Comparison of ENCODE assay signal across 16 cellular contexts in the genomic region with DNA sequence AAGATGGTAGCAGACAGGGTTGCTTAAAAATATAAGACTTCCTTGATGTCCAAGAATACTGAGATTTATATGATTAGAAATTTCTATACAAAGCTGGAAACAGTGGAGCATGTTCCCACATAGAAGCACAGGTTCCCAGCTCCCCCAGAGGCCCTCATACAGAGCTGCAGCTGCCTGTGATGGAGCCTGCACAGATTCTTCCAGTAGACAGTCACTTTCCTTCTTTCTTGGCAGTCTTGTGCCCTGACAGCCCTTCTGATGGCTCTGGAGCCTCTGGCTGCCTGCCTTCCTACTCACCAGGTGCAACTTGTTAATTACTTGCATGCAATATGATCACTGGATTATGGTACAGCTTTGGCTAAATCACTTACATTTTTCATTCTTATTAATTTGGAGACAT. TPM values are rescaled to one million over a fixed set of nuclear protein-coding genes. Genes with fewer than 3 reads are reported as not detected.
A peak's percentile ranks its signal among the peaks of the same experiment; 100 is the strongest.
DNase-seq lines count a peak whose midpoint lies in the region; ATAC-seq and TF ChIP-seq lines count a peak whose summit lies in the region.
"Had no signal": no experiment of that assay in that cellular context is flagged by ENCODE, and none has a peak within 500 bp of the region (broad histone marks: within the 10 kb centered on the region; RNA-seq: fewer than 3 reads in every experiment).

No MANE protein-coding gene starts in this region.

- no peaks in the 10 kb centered on the region for H3K27me3 Mint-ChIP-seq in brain
- H3K27me3 Mint-ChIP-seq: B cell; CD4-positive, alpha-beta memory T cell; IgD-negative memory B cell had no signal

- peaks cover 43% of the 10 kb centered on the region for H3K4me1 Mint-ChIP-seq in brain

- peaks cover 0 to 5% (median 0%) of the 10 kb centered on the region in 5 experiments for H3K9me3 Mint-ChIP-seq in brain
- H3K9me3 Mint-ChIP-seq: CD4-positive, alpha-beta memory T cell; IgD-negative memory B cell; T-helper 1 cell treated with Interleukin-12 subunit alpha and Interleukin-12 subunit beta and Interleukin-4 antibody, amounts not matched to agents 30 μg/mL and 1 μg/mL, for 36 hours had no signal

- TF ChIP-seq CTCF in brain (conservative IDR thresholded peaks at IDR 0.05) = no peak

- H3K36me3 Mint-ChIP-seq in brain = peaks cover 36% of the 10 kb centered on the region

- H3K27ac Mint-ChIP-seq in brain = peak overlapping the region in 3 of 5 experiments; percentile 74 to 84 (median 81)
- H3K27ac Mint-ChIP-seq: T-helper 1 cell treated with Interleukin-12 subunit alpha and Interleukin-12 subunit beta and Interleukin-4 antibody, amounts not matched to agents 30 μg/mL and 1 μg/mL, for 36 hours had no signal

- H3K4me3 Mint-ChIP-seq in brain = peak overlapping the region in 1 of 5 experiments; percentile 7
- H3K4me3 Mint-ChIP-seq: B cell; CD4-positive, alpha-beta memory T cell; IgD-negative memory B cell; T-helper 1 cell treated with Interleukin-12 subunit alpha and Interleukin-12 subunit beta and Interleukin-4 antibody, amounts not matched to agents 30 μg/mL and 1 μg/mL, for 36 hours had no signal

- DNase-seq in DMS 273 (lab: John Stamatoyannopoulos, UW; ENCODE audit: unreplicated experiment) = peak; percentile 68
- peak; percentile 25 for DNase-seq in NCI-H1694 (lab: John Stamatoyannopoulos, UW)
- peak; percentile 41 for DNase-seq in myocyte (ENCODE audit: low read depth)
- DNase-seq in A172 (ENCODE audit: low spot score) = no peak
- no peak for DNase-seq in NCI-H1436 (lab: John Stamatoyannopoulos, UW)
- DNase-seq: ACHN; CD4-positive, alpha-beta memory T cell; EL; NCI-H1417 treated with DMSO at 0.1 percent for 48 hours; Right ventricle myocardium superior had no signal

- ATAC-seq in HG03108 (IDR thresholded peaks at IDR 0.05; ENCODE audit: unreplicated experiment) = no peak
- ATAC-seq: Panc1 had no signal

RNA-seq across cellular contexts. Expression of a gene that starts 44.4 kb away (rescaled TPM):
- polyA plus RNA-seq in brain (ENCODE audit: insufficient read depth, low read depth, low replicate concordance) = 5.5 TPM
- total RNA-seq in myocyte = 10.3 and 10.8 TPM in 2 replicates
- 12.5 TPM for polyA plus RNA-seq in myocyte (2012)
- total RNA-seq in A172 (2014; rRNA removed; shearing (Covaris generic)) = 6.6 and 10.0 TPM in 2 replicates

Comparison
In these comparisons a context has a peak if more than half of its experiments do, and no peak if none do; other contexts are left out.
1. DNase-seq: peak in DMS 273 (single experiment), NCI-H1694 (single experiment) and myocyte (single experiment); none in A172 (single experiment) and NCI-H1436 (single experiment).